ENCODE assay signal across 8 cellular contexts in genomic region chr22:40857309-40857851, GRCh38. TPM values are rescaled to one million over a fixed set of nuclear protein-coding genes. Genes with fewer than 3 reads are reported as not detected.
DNase-seq lines count a peak whose midpoint lies in the region; ATAC-seq and TF ChIP-seq lines count a peak whose summit lies in the region.

No MANE protein-coding gene starts in this region.

- H3K79me2 ChIP-seq in trophoblast cell (ENCODE audit: control insufficient read depth, insufficient read depth, low read length, poor library complexity): peaks cover 24% of the 10 kb centered on the region

- peaks cover 13% of the 10 kb centered on the region for H3K79me1 ChIP-seq in trophoblast cell (ENCODE audit: low read length)

- peak overlapping the region; percentile 82 for H2AK5ac ChIP-seq in trophoblast cell (ENCODE audit: low read length)

- CTCF ChIA-PET in RWPE1 (lab: Yijun Ruan, JAX): interaction anchor here (0.7 kb wide), 2 partner anchors 9 to 15 kb away, joined by 3 read pairs; no protein-coding TSS in a partner anchor

- H3K27ac ChIP-seq in RWPE1 (peak overlapping the region; percentile 97), trophoblast cell (ENCODE audit: low read depth, low read length) (peak overlapping the region; percentile 96)

- no peaks in the 10 kb centered on the region for H3K9me3 ChIP-seq in trophoblast cell (ENCODE audit: insufficient read depth, low read depth, low read length)

- H2BK12ac ChIP-seq in trophoblast cell (ENCODE audit: low read length): peak overlapping the region; percentile 68

- no peaks in the 10 kb centered on the region for H3K27me3 ChIP-seq in GM06990 (replicated peaks; ENCODE audit: control insufficient read depth, insufficient read depth, low read length)
- no peaks in the 10 kb centered on the region for H3K27me3 ChIP-seq in trophoblast cell (ENCODE audit: insufficient read depth, low read length)

- peak overlapping the region; percentile 98 for H3K4ac ChIP-seq in trophoblast cell (ENCODE audit: low read depth, low read length)

- H2BK120ac ChIP-seq in trophoblast cell (ENCODE audit: insufficient read depth, low read length, poor library complexity): peak overlapping the region; percentile 89

- WGBS in trophoblast cell (ENCODE audit: extremely low coverage, insufficient coverage, insufficient read length): no CpG with 5 or more reads among the region's 18 CpGs

- H3K36me3 ChIP-seq in GM06990 (ENCODE audit: control insufficient read depth, insufficient read depth, low read length): no peaks in the 10 kb centered on the region; the same call in none of the 2 replicates
- peaks cover 0 to 4% of the 10 kb centered on the region in 2 experiments for H3K36me3 ChIP-seq in trophoblast cell (ENCODE audit: control insufficient read depth in 1 of 2, insufficient read depth in 2 of 2, low read length in 2 of 2)

- H3K4me1 ChIP-seq in trophoblast cell (ENCODE audit: control insufficient read depth in 1 of 2, insufficient read depth in 2 of 2, low read length in 2 of 2): peaks cover 7 to 8% of the 10 kb centered on the region in 2 experiments

- H3K4me2 ChIP-seq in trophoblast cell (ENCODE audit: low read length): peak overlapping the region; percentile 71

- peak overlapping the region; percentile 91 for H4K91ac ChIP-seq in trophoblast cell (ENCODE audit: low read depth, low read length)

- H3K14ac ChIP-seq in trophoblast cell (ENCODE audit: low read length): peak overlapping the region; percentile 98

- TF ChIP-seq CTCF in GM06990 (IDR thresholded peaks at IDR 0.05; ENCODE audit: insufficient read depth, low read length, poor library complexity, severe bottlenecking) (no peak), RWPE1 (conservative IDR thresholded peaks at IDR 0.05; ENCODE audit: low read depth) (no peak)

- peak overlapping the region; percentile 82 for H2AFZ ChIP-seq in trophoblast cell (ENCODE audit: insufficient read depth, low read length, poor library complexity)

- peak; percentile 24 for ATAC-seq in esophagus mucosa
- ATAC-seq in GM21576 (IDR thresholded peaks at IDR 0.05; ENCODE audit: unreplicated experiment): no peak
- no peak for ATAC-seq in GM18867 (IDR thresholded peaks at IDR 0.05; ENCODE audit: unreplicated experiment)

- H3K23ac ChIP-seq in trophoblast cell (ENCODE audit: low read length): no peak overlapping the region

- peak overlapping the region; percentile 92 for H3K9ac ChIP-seq in trophoblast cell (ENCODE audit: low read length)

- peak overlapping the region; percentile 99 for H3K4me3 ChIP-seq in GM06990 (replicated peaks; ENCODE audit: low read depth, low read length)
- H3K4me3 ChIP-seq in trophoblast cell (ENCODE audit: low read depth, low read length): peak overlapping the region; percentile 87

- peak overlapping the region; percentile 97 for H4K8ac ChIP-seq in trophoblast cell (ENCODE audit: low read depth, low read length)

- peak overlapping the region; percentile 60 for H2BK5ac ChIP-seq in trophoblast cell (ENCODE audit: low read depth, low read length, poor library complexity)

- POLR2A ChIA-PET in RWPE1 (lab: Yijun Ruan, JAX; ENCODE audit: low non-redundant PET): interaction anchor here (0.5 kb wide), 1 partner anchor 37 kb away, joined by 5 read pairs; no protein-coding TSS in a partner anchor

- peak overlapping the region; percentile 97 for H3K18ac ChIP-seq in trophoblast cell (ENCODE audit: low read length)

- DNase-seq in GM06990 (ENCODE audit: extremely low read depth, insufficient read length): no peak
- no peak for DNase-seq in RWPE1 (ENCODE audit: low spot score)
- peak in 1 of 2 donors; percentile 32 for DNase-seq in trophoblast cell
- DNase-seq in NCI-H82 treated with DMSO at 0.1 percent for 48 hours (lab: John Stamatoyannopoulos, UW; ENCODE audit: unreplicated experiment): no peak
- DNase-seq in activated effector memory CD4-positive, alpha-beta T cell treated with anti-CD3 and anti-CD28 coated beads, Interleukin-2, amount 50 U/mL, for 16 hours: no peak

- H4K12ac ChIP-seq in trophoblast cell (ENCODE audit: low read depth, low read length): peak overlapping the region; percentile 90

RNA-seq across cellular contexts. Expression of gene XPNPEP3, which starts 0.4 kb away (rescaled TPM):
- 14.3 TPM for total RNA-seq in esophagus mucosa
- 11.4 and 11.5 TPM in 2 replicates for polyA plus RNA-seq in trophoblast cell (2013)

RNA-seq across cellular contexts. Expression of gene ST13, which starts 0.9 kb away (rescaled TPM):
- 120 TPM for total RNA-seq in esophagus mucosa
- 416 and 442 TPM in 2 replicates for polyA plus RNA-seq in trophoblast cell (2013)

RNA-seq across cellular contexts. Expression of gene DNAJB7, which starts 4.5 kb away (rescaled TPM):
- not detected for total RNA-seq in esophagus mucosa
- polyA plus RNA-seq in trophoblast cell (2013): not detected in 2 replicates

RNA-seq across cellular contexts. Expression of gene SLC25A17, which starts 38.2 kb away (rescaled TPM):
- 16.1 TPM for total RNA-seq in esophagus mucosa
- polyA plus RNA-seq in trophoblast cell (2013): 33.8 and 37.0 TPM in 2 replicates
